In the genomic region with DNA sequence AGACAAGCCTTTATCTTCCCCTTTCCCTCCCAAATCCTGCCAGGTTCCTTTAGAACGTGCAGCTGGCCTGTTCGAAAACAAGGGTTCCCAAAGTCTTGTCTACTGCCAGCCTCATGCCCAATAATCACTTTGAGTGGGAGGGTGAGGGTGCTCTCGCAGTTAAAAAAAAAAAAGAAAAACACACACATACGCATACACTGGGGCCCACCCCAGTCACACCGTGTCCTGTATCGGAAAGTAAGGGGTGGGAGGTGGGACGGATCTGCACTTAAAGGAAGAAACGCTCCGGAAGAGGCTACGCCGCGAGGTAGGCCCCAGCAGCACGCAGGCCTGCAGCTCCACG, we compare ENCODE assay signal across 7 cellular contexts. TPM values are rescaled to one million over a fixed set of nuclear protein-coding genes. Genes with fewer than 3 reads are reported as not detected.
A peak's percentile ranks its signal among the peaks of the same experiment; 100 is the strongest.
DNase-seq lines count a peak whose midpoint lies in the region; ATAC-seq, FAIRE-seq and TF ChIP-seq lines count a peak whose summit lies in the region.

No MANE protein-coding gene starts in this region.

- H3K27ac ChIP-seq in duodenal mucosa (ENCODE audit: low read depth, low read length) (peak overlapping the region; percentile 23), neutrophil (peak overlapping the region; percentile 93)

- peak overlapping the region; percentile 99 for H3K27ac Mint-ChIP-seq in HFFc6

- no peaks in the 10 kb centered on the region for H3K9me3 Mint-ChIP-seq in HFFc6

- H3K4me1 ChIP-seq in duodenal mucosa (ENCODE audit: control insufficient read depth in 1 of 2, insufficient read depth in 2 of 2, low read length in 2 of 2) (peaks cover 19 to 25% of the 10 kb centered on the region in 2 donors), neutrophil (ENCODE audit: control insufficient read depth in 1 of 2, insufficient read depth in 1 of 2, low read depth in 1 of 2, low read length in 1 of 2) (peaks cover 30 to 31% of the 10 kb centered on the region in 2 experiments)

- peaks cover 74% of the 10 kb centered on the region for H3K4me1 Mint-ChIP-seq in HFFc6 (ENCODE audit: low read depth)

- no peak for FAIRE-seq in GM12892 (lab: Jason Lieb, UNC)

- H3K36me3 Mint-ChIP-seq in HFFc6 (ENCODE audit: low read depth) = peaks cover 18% of the 10 kb centered on the region; the same call in 1 of the 2 replicates

- no peaks in the 10 kb centered on the region; the same call in 1 of the 2 replicates for H3K27me3 Mint-ChIP-seq in HFFc6 (ENCODE audit: insufficient read depth)

- H3K27me3 ChIP-seq in duodenal mucosa (ENCODE audit: control insufficient read depth in 1 of 2, insufficient read depth in 2 of 2, low read length in 2 of 2) (no peaks in the 10 kb centered on the region), neutrophil (no peaks in the 10 kb centered on the region)

- ATAC-seq in omental fat pad (ENCODE audit: low FRiP score) = no peak

- DNase-seq in GM12892 (ENCODE audit: insufficient read length) = peak; percentile 29
- no peak for DNase-seq in HFFc6
- DNase-seq in RPMI8226 = peak; percentile 73
- no peak for DNase-seq in COLO668 (lab: John Stamatoyannopoulos, UW; ENCODE audit: unreplicated experiment)
- no peak for DNase-seq in omental fat pad (ENCODE audit: low spot score)

- H3K4me3 ChIP-seq in duodenal mucosa (ENCODE audit: low read depth in 1 of 2, low read length in 2 of 2) (peak overlapping the region; percentile 89 to 94), neutrophil (ENCODE audit: low read depth in 1 of 2, low read length in 1 of 2) (peak overlapping the region; percentile 74 to 96)

- peak overlapping the region; percentile 85 to 91 for H3K9ac ChIP-seq in duodenal mucosa (ENCODE audit: low read depth in 1 of 2, low read length in 2 of 2)

- no peak for TF ChIP-seq POLR2A in GM12892 (IDR thresholded peaks at IDR 0.05; ENCODE audit: low read depth, low read length)

- H3K9me3 ChIP-seq in duodenal mucosa (ENCODE audit: control insufficient read depth in 1 of 2, low read length in 2 of 2) (no peaks in the 10 kb centered on the region), neutrophil (no peaks in the 10 kb centered on the region)

- peak overlapping the region; percentile 99 for H3K4me3 Mint-ChIP-seq in HFFc6

- H3K36me3 ChIP-seq in duodenal mucosa (ENCODE audit: control insufficient read depth in 1 of 2, insufficient read depth in 2 of 2, low read length in 2 of 2) (peaks cover 0 to 4% of the 10 kb centered on the region in 2 donors), neutrophil (no peaks in the 10 kb centered on the region)

- TF ChIP-seq CTCF in HFFc6 (IDR thresholded peaks at IDR 0.05) (no peak), neutrophil (IDR thresholded peaks at IDR 0.05) (no peak), omental fat pad (IDR thresholded peaks at IDR 0.05) (no peak)

RNA-seq across cellular contexts. Expression of a gene that starts 0.5 kb away (rescaled TPM):
- 77.9 TPM for polyA plus RNA-seq in GM12892 (2012; ENCODE audit: missing spikeins)
- 10 to 100 TPM; 18.3 to 36.5 (median 31.6) TPM for total RNA-seq in HFFc6 (2021; fragmentation: NEBNext Ultra II Directional; extraction: Animal tissue kit (Norgen Biotek cat#: 25700))
- total RNA-seq in omental fat pad = 1 to 10 TPM in 2 of 4 donors, under 1 TPM in 2; 0.31 to 2.0 (median 1.2) TPM

Comparison
In these comparisons a context has a peak if more than half of its experiments do, and no peak if none do; other contexts are left out.
1. DNase-seq: peak in GM12892 (single experiment) and RPMI8226 (single experiment); none in HFFc6 (single experiment), COLO668 (single experiment) and omental fat pad (single experiment).
2. RNA of a gene that starts 0.5 kb away (total RNA-seq): 18.3 to 36.5 TPM in HFFc6; 0.31 to 2.0 TPM in omental fat pad; every median in the first group is over 4 times any median in the second.